In the genomic region with DNA sequence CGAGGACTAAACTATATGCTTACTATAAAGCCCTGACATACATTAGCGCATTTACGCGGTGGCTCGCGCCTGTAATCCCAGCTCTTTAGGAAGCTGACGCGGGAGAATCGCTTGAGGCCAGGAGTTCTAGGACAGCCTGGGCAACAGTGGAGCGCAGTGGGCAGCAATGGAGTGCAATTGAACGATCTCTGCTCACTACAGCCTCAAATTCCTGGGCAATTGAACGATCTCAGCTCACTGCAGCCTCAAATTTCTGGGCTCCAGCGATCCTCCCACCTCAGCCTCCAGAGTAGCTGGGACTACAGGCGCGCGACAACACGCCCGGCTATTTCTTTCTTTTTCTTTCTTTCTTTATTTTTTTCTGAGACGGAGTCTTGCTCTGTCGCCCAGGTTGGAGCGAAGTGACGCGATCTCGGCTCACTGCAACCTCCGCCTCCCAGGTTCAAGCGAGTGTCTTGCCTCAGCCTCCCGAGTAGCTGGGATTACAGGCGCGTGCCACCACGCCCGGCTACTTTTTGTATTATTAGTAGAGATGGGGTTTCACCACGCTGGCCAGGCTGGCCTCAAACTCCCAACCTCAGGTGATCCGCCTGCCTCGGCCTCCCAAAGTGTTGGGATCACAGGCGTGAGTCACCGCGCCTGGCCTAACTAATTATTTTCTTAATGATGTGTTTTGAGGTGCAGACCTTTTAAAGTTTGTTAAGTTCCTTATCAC, we compare ENCODE assay signal across 8 cellular contexts. TPM values are rescaled to one million over a fixed set of nuclear protein-coding genes. Genes with fewer than 3 reads are reported as not detected.
DNase-seq lines count a peak whose midpoint lies in the region; ATAC-seq, FAIRE-seq and TF ChIP-seq lines count a peak whose summit lies in the region.

No MANE protein-coding gene starts in this region.

- H3K36me3 Mint-ChIP-seq in activated T-cell treated with anti-CD3 and anti-CD28 coated beads, Interleukin-2, amount 50 U/mL, for 4 hours (ENCODE audit: insufficient read depth), result peaks cover 4% of the 10 kb centered on the region
- peaks cover 5% of the 10 kb centered on the region for H3K36me3 Mint-ChIP-seq in astrocyte (ENCODE audit: low read depth, unreplicated experiment)

- H3K79me2 ChIP-seq in astrocyte (ENCODE audit: insufficient read depth, low read length), result peaks cover 36% of the 10 kb centered on the region

- H3K4me2 ChIP-seq in astrocyte (ENCODE audit: low read length), result peak overlapping the region; percentile 89

- H3K36me3 ChIP-seq in astrocyte (ENCODE audit: insufficient read depth, low read length) (no peaks in the 10 kb centered on the region), upper lobe of left lung (no peaks in the 10 kb centered on the region)

- H3K4me1 Mint-ChIP-seq in activated T-cell treated with anti-CD3 and anti-CD28 coated beads, Interleukin-2, amount 50 U/mL, for 4 hours (ENCODE audit: low read depth), result peaks cover 25% of the 10 kb centered on the region
- peaks cover 5% of the 10 kb centered on the region for H3K4me1 Mint-ChIP-seq in astrocyte (ENCODE audit: low read depth, unreplicated experiment)

- H3K4me1 ChIP-seq in astrocyte (ENCODE audit: insufficient read depth, low read length), result peaks cover 2% of the 10 kb centered on the region
- H3K4me1 ChIP-seq in upper lobe of left lung, result peaks cover 21 to 47% (median 26%) of the 10 kb centered on the region in 4 donors

- peak overlapping the region; percentile 91 for H3K4me3 ChIP-seq in astrocyte (ENCODE audit: insufficient read depth, low read depth, low read length)
- peak overlapping the region; percentile 75 for H3K4me3 ChIP-seq in lower leg skin (ENCODE audit: low read depth, poor library complexity, severe bottlenecking)
- peak overlapping the region; percentile 68 to 100 (median 87) for H3K4me3 ChIP-seq in upper lobe of left lung

- intact Hi-C loops in lower leg skin (cut with DNase I; ENCODE audit: low total_unique reads), result no loop called here

- H3K27me3 ChIP-seq in astrocyte (ENCODE audit: insufficient read depth, low read length) (no peaks in the 10 kb centered on the region), upper lobe of left lung (no peaks in the 10 kb centered on the region)

- H3K9me3 Mint-ChIP-seq in activated T-cell treated with anti-CD3 and anti-CD28 coated beads, Interleukin-2, amount 50 U/mL, for 4 hours, result no peaks in the 10 kb centered on the region
- H3K9me3 Mint-ChIP-seq in astrocyte (ENCODE audit: unreplicated experiment), result no peaks in the 10 kb centered on the region

- H3K4me3 Mint-ChIP-seq in activated T-cell treated with anti-CD3 and anti-CD28 coated beads, Interleukin-2, amount 50 U/mL, for 4 hours, result peak overlapping the region; percentile 93
- H3K4me3 Mint-ChIP-seq in astrocyte (ENCODE audit: unreplicated experiment), result peak overlapping the region; percentile 98

- H3K9ac ChIP-seq in astrocyte (ENCODE audit: low read length), result peak overlapping the region; percentile 92

- DNase-seq in activated T-cell treated with anti-CD3 and anti-CD28 coated beads, Interleukin-2, amount 50 U/mL, for 4 hours, result no peak
- no peak for DNase-seq in activated T-cell treated with anti-CD3 and anti-CD28 coated beads, Interleukin-2, amount 50 U/mL, for 48 hours
- DNase-seq in astrocyte (ENCODE audit: low read depth) (no peak), lower leg skin (ENCODE audit: low spot score in 2 of 2) (no peak), upper lobe of left lung (peak in 1 of 2 donors; percentile 47), GM12892 (ENCODE audit: insufficient read length) (no peak)

- no peaks in the 10 kb centered on the region for H3K27me3 Mint-ChIP-seq in activated T-cell treated with anti-CD3 and anti-CD28 coated beads, Interleukin-2, amount 50 U/mL, for 4 hours (ENCODE audit: low read depth)
- no peaks in the 10 kb centered on the region for H3K27me3 Mint-ChIP-seq in astrocyte (ENCODE audit: low read depth, unreplicated experiment)

- peak overlapping the region; percentile 95 for H2AFZ ChIP-seq in astrocyte (ENCODE audit: low read depth, low read length)

- peaks cover 5% of the 10 kb centered on the region for H4K20me1 ChIP-seq in astrocyte (ENCODE audit: insufficient read depth, low read length)

- H3K9me3 ChIP-seq in astrocyte (ENCODE audit: insufficient read depth, low read depth, low read length) (no peaks in the 10 kb centered on the region), upper lobe of left lung (no peaks in the 10 kb centered on the region)

- 49 to 54% methylated on average over 37 of the region's 37 CpGs for WGBS in lower leg skin, 2 donors
- 55 to 57% methylated on average over 37 of the region's 37 CpGs for WGBS in upper lobe of left lung, 2 donors

- TF ChIP-seq POLR2A in lower leg skin (IDR thresholded peaks at IDR 0.05), result no peak
- TF ChIP-seq POLR2A in upper lobe of left lung (IDR thresholded peaks at IDR 0.05), result no peak
- no peak for TF ChIP-seq POLR2A in GM12892 (IDR thresholded peaks at IDR 0.05; ENCODE audit: low read depth, low read length)

- no peak for ATAC-seq in activated T-cell treated with anti-CD3 and anti-CD28 coated beads, Interleukin-2, amount 50 U/mL, for 4 hours
- peak; percentile 2 to 8 for ATAC-seq in upper lobe of left lung (ENCODE audit: low FRiP score in 2 of 2)
- no peak for ATAC-seq in HG03039 (IDR thresholded peaks at IDR 0.05; ENCODE audit: unreplicated experiment)
- no peak for ATAC-seq in HG03565 (IDR thresholded peaks at IDR 0.05; ENCODE audit: unreplicated experiment)

- TF ChIP-seq CTCF in astrocyte (IDR thresholded peaks at IDR 0.05; ENCODE audit: insufficient read depth, low read depth, low read length) (no peak), lower leg skin (IDR thresholded peaks at IDR 0.05) (no peak), upper lobe of left lung (IDR thresholded peaks at IDR 0.05) (no peak)

- peak overlapping the region; percentile 82 for H3K27ac ChIP-seq in astrocyte (ENCODE audit: low read depth, low read length)
- H3K27ac ChIP-seq in upper lobe of left lung, result peak overlapping the region; percentile 78 to 88 (median 86)

- FAIRE-seq in astrocyte (lab: Jason Lieb, UNC) (no peak), GM12892 (lab: Jason Lieb, UNC) (no peak)

- TF ChIP-seq EP300 in upper lobe of left lung (IDR thresholded peaks at IDR 0.05), result no peak

- H3K27ac Mint-ChIP-seq in astrocyte (ENCODE audit: unreplicated experiment), result peak overlapping the region; percentile 96

RNA-seq across cellular contexts. Expression of a gene that starts 0.5 kb away (rescaled TPM):
- 10 to 100 TPM; 18.5 to 21.8 (median 20.0) TPM for total RNA-seq in activated T-cell treated with anti-CD3 and anti-CD28 coated beads, Interleukin-2, amount 50 U/mL, for 4 hours
- 17.9 and 19.8 TPM in 2 replicates for total RNA-seq in astrocyte
- total RNA-seq in lower leg skin, result 10 to 100 TPM; 17.5 to 22.6 (median 18.0) TPM
- total RNA-seq in upper lobe of left lung, result 10 to 100 TPM; 16.9 to 61.8 (median 24.8) TPM
- polyA plus RNA-seq in GM12892 (2012; ENCODE audit: missing spikeins), result 11.4 TPM

RNA-seq across cellular contexts. Expression of a gene that starts 56.8 kb away (rescaled TPM):
- 10 to 100 TPM; 66.0 to 82.9 (median 70.0) TPM for total RNA-seq in activated T-cell treated with anti-CD3 and anti-CD28 coated beads, Interleukin-2, amount 50 U/mL, for 4 hours
- total RNA-seq in astrocyte, result 74.2 and 84.0 TPM in 2 replicates
- total RNA-seq in lower leg skin, result 10 to 100 TPM; 40.7 to 80.4 (median 61.4) TPM
- 100 to 1,000 TPM in 5 of 6 donors, 10 to 100 TPM in 1; 84.4 to 197 (median 164) TPM for total RNA-seq in upper lobe of left lung
- 127 TPM for polyA plus RNA-seq in GM12892 (2012; ENCODE audit: missing spikeins)

Comparison
In these comparisons a context has a peak if more than half of its experiments do, and no peak if none do; other contexts are left out.
1. ATAC-seq: peak in upper lobe of left lung (2 of 2); none in activated T-cell treated with anti-CD3 and anti-CD28 coated beads, Interleukin-2, amount 50 U/mL, for 4 hours (0 of 2), HG03039 (single experiment) and HG03565 (single experiment).
2. Peak in every context shown above with its lines, with median percentiles within 50 percentile points of each other: H3K4me3 ChIP-seq.